31 cellular contexts compared by ENCODE assay signal in the genomic region with DNA sequence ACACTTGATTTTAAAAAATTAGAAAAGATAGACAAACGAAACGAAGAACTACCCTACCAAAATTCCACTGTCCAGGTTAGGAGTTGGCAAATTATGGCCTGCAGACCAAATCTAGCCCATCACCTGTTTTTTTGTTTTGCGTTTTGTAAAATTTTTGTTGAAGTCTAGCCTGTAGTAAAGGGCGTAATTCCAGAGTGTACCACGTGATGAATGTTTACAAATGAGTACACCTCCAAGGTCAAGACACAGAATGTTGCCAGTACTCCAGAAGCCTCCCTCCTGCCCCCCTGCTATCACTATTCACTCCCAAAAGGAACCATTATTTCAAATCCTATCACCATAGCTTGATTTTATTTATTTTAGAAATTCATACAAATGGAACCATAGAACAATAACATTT. TPM values are rescaled to one million over a fixed set of nuclear protein-coding genes. Genes with fewer than 3 reads are reported as not detected.
DNase-seq lines count a peak whose midpoint lies in the region; ATAC-seq, FAIRE-seq and TF ChIP-seq lines count a peak whose summit lies in the region.
"Had no signal": no experiment of that assay in that cellular context is flagged by ENCODE, and none has a peak within 500 bp of the region (broad histone marks: within the 10 kb centered on the region; RNA-seq: fewer than 3 reads in every experiment).

No MANE protein-coding gene starts in this region.

- H3K27ac ChIP-seq in K562 (ENCODE audit: extremely low read depth, low read depth, low read length), result no peak overlapping the region
- H3K27ac ChIP-seq: BLaER1 had no signal

- H3K4me3 ChIP-seq in K562, result no peak overlapping the region
- H3K4me3 ChIP-seq: BLaER1, GM12878 had no signal

- in situ Hi-C loops in K562 (cut with MboI), result no loop called here

- no peak for TF ChIP-seq POLR2A in K562 (conservative IDR thresholded peaks at IDR 0.05)
- no peak for TF ChIP-seq POLR2A in GM18505 (IDR thresholded peaks at IDR 0.05; ENCODE audit: borderline replicate concordance, extremely low read depth, insufficient read depth, insufficient read length)

- FAIRE-seq in K562 (lab: Jason Lieb, UNC), result no peak
- FAIRE-seq: A204.1, GM12878, GM12892, GM19239 had no signal

- H4K20me1 ChIP-seq in K562 (replicated peaks; ENCODE audit: control insufficient read depth, insufficient read depth, low read length), result no peaks in the 10 kb centered on the region
- H4K20me1 ChIP-seq: BLaER1 had no signal

- no TSS peak for BruUV-seq in K562 (replicated peaks; lab: Mats Ljungman, UMichigan)

- H3K79me2 ChIP-seq in K562 (ENCODE audit: control insufficient read depth, insufficient read depth, low read length), result no peaks in the 10 kb centered on the region

- no peak overlapping the region for H3K4me2 ChIP-seq in K562 (ENCODE audit: insufficient read depth, low read length)
- H3K4me2 ChIP-seq: BLaER1 had no signal

- H3K36me3 ChIP-seq in K562 (ENCODE audit: control insufficient read depth, insufficient read depth, low read length), result peaks cover 20% of the 10 kb centered on the region; the same call in 2 of the 3 replicates
- H3K36me3 ChIP-seq: BE2C had no signal

- no peaks in the 10 kb centered on the region for H3K27me3 ChIP-seq in K562 (ENCODE audit: control insufficient read depth in 2 of 2, insufficient read depth in 2 of 2, low read length in 2 of 2)
- H3K27me3 ChIP-seq: BE2C, BLaER1 had no signal

- DNase-seq in NCI-H69 (lab: John Stamatoyannopoulos, UW) (peak; percentile 9), K562 (ENCODE audit: extremely low read depth in 1 of 4, low spot score in 3 of 4) (no peak), left colon (no peak), NCI-H1436 (lab: John Stamatoyannopoulos, UW) (no peak)
- no peak for DNase-seq in activated CD4-positive, CD25-positive, alpha-beta regulatory T cell treated with anti-CD3 and anti-CD28 coated beads, Interleukin-2, amount 50 U/mL, for 72 hours
- DNase-seq: 8988T; ACHN; BE2C; C1 segment of cervical spinal cord; CD4-positive, alpha-beta memory T cell; CD4-positive, CD25-positive, alpha-beta regulatory T cell; CD8-positive, alpha-beta memory T cell; COR-L47; DMS 273 treated with DMSO at 0.1 percent for 48 hours; DMS153; DMS53; DMS79; DND-41; EL; GDM1 had no signal

- H3K9me1 ChIP-seq in K562 (ENCODE audit: control insufficient read depth, insufficient read depth, low read length), result no peaks in the 10 kb centered on the region

- CTCF ChIA-PET in K562 (lab: Yijun Ruan, JAX; ENCODE audit: low intra/inter-chr PET ratio), result no interaction called here

- no peaks in the 10 kb centered on the region for H3K9me3 ChIP-seq in K562 (replicated peaks; ENCODE audit: control insufficient read depth, insufficient read depth, low read depth, low read length)
- H3K9me3 ChIP-seq: BE2C, BLaER1 had no signal

- ATAC-seq in K562, result 0 out of 3 replicates have a peak, but pooled peaks have one; percentile 11
- peak; percentile 48 for ATAC-seq in left colon
- no peak for ATAC-seq in GM21786 (IDR thresholded peaks at IDR 0.05; ENCODE audit: unreplicated experiment)
- ATAC-seq in GM18505 (IDR thresholded peaks at IDR 0.05; ENCODE audit: unreplicated experiment), result no peak
- ATAC-seq: GM12878 had no signal

- WGBS in K562 (ENCODE audit: insufficient coverage, low coverage, missing lambda C conversion rate), result 58% methylated on average over 5 of the region's 5 CpGs

- H3K4me1 ChIP-seq in K562 (replicated peaks in 1 of 2; ENCODE audit: control insufficient read depth in 2 of 2, insufficient read depth in 2 of 2, low read length in 2 of 2), result peaks cover 10 to 22% of the 10 kb centered on the region in 2 experiments
- H3K4me1 ChIP-seq: BLaER1 had no signal

- POLR2A ChIA-PET in K562 (lab: Yijun Ruan, JAX), result interaction anchor here (0.6 kb wide), 1 partner anchor 35 kb away, joined by 3 read pairs; no protein-coding TSS in a partner anchor

- TF ChIP-seq RAD21 in K562 (CRISPR knock-in tag; conservative IDR thresholded peaks at IDR 0.05 in 1 of 2, IDR thresholded peaks at IDR 0.05 in 1 of 2), result no peak

- H3K9ac ChIP-seq in K562 (ENCODE audit: insufficient read depth in 1 of 2, low read depth in 2 of 2, low read length in 2 of 2), result no peak overlapping the region
- H3K9ac ChIP-seq: BLaER1 had no signal

- intact Hi-C loops in K562 (cut with micrococcal nuclease) (no loop called here), left colon (cut with DNase I, micrococcal nuclease) (no loop called here)

- no peak for TF ChIP-seq EP300 in K562 (IDR thresholded peaks at IDR 0.05; ENCODE audit: low read length)

- no peak for TF ChIP-seq CTCF in K562 (IDR thresholded peaks at IDR 0.05 in 2 of 3, conservative IDR thresholded peaks at IDR 0.05 in 1 of 3; ENCODE audit: insufficient read depth in 2 of 3, low read depth in 1 of 3, low read length in 3 of 3)

- no peak overlapping the region for H2AFZ ChIP-seq in K562 (ENCODE audit: low read depth, low read length)

TF ChIP-seq in K562, 482 proteins besides CTCF, POLR2A, EP300 and RAD21 (continues in another document):
- TF ChIP-seq, protein P1, sequence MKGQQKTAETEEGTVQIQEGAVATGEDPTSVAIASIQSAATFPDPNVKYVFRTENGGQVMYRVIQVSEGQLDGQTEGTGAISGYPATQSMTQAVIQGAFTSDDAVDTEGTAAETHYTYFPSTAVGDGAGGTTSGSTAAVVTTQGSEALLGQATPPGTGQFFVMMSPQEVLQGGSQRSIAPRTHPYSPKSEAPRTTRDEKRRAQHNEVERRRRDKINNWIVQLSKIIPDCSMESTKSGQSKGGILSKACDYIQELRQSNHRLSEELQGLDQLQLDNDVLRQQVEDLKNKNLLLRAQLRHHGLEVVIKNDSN (CRISPR knock-in tag; IDR thresholded peaks at IDR 0.05), result peak; percentile 34; the same call in 1 of the 2 replicates
- TF ChIP-seq, protein P2, sequence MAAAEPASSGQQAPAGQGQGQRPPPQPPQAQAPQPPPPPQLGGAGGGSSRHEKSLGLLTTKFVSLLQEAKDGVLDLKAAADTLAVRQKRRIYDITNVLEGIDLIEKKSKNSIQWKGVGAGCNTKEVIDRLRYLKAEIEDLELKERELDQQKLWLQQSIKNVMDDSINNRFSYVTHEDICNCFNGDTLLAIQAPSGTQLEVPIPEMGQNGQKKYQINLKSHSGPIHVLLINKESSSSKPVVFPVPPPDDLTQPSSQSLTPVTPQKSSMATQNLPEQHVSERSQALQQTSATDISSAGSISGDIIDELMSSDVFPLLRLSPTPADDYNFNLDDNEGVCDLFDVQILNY (CRISPR knock-in tag; IDR thresholded peaks at IDR 0.05), result no peak
- TF ChIP-seq, protein P3, sequence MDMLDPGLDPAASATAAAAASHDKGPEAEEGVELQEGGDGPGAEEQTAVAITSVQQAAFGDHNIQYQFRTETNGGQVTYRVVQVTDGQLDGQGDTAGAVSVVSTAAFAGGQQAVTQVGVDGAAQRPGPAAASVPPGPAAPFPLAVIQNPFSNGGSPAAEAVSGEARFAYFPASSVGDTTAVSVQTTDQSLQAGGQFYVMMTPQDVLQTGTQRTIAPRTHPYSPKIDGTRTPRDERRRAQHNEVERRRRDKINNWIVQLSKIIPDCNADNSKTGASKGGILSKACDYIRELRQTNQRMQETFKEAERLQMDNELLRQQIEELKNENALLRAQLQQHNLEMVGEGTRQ (CRISPR knock-in tag; IDR thresholded peaks at IDR 0.05), result peak; percentile 62
- TF ChIP-seq BRD9 (IDR thresholded peaks at IDR 0.05; ENCODE audit: low read depth, partially characterized antibody) (no peak), ZNF197 (CRISPR knock-in tag; IDR thresholded peaks at IDR 0.05; ENCODE audit: low read depth) (no peak)
- TF ChIP-seq, protein P4, sequence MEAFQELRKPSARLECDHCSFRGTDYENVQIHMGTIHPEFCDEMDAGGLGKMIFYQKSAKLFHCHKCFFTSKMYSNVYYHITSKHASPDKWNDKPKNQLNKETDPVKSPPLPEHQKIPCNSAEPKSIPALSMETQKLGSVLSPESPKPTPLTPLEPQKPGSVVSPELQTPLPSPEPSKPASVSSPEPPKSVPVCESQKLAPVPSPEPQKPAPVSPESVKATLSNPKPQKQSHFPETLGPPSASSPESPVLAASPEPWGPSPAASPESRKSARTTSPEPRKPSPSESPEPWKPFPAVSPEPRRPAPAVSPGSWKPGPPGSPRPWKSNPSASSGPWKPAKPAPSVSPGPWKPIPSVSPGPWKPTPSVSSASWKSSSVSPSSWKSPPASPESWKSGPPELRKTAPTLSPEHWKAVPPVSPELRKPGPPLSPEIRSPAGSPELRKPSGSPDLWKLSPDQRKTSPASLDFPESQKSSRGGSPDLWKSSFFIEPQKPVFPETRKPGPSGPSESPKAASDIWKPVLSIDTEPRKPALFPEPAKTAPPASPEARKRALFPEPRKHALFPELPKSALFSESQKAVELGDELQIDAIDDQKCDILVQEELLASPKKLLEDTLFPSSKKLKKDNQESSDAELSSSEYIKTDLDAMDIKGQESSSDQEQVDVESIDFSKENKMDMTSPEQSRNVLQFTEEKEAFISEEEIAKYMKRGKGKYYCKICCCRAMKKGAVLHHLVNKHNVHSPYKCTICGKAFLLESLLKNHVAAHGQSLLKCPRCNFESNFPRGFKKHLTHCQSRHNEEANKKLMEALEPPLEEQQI (IDR thresholded peaks at IDR 0.05), result no peak

RNA-seq across cellular contexts. Expression of a gene that starts 17.1 kb away (rescaled TPM):
- not detected in 2 replicates for total RNA-seq in K562 (2011; cell fraction: chromatin; rRNA removed; ENCODE audit: low replicate concordance)
- not detected in 2 replicates for total RNA-seq in K562 (2011; cell fraction: nucleolus; rRNA removed)
- not detected in 2 replicates for total RNA-seq in K562 (2011; cell fraction: nucleoplasm; rRNA removed)
- total RNA-seq in K562 (2014; rRNA removed) (not detected in 2 replicates), K562 (2014; rRNA removed; fragmentation: Illumina TruSeq; extraction: Trizol) (not detected in 2 replicates), K562 (2015; rRNA removed; fragmentation: Illumina TruSeq; extraction: Trizol) (not detected in 2 replicates), K562 (2021) (0.09 TPM in 1 of 2 replicates, not detected in the other), left colon (10 to 100 TPM in 1 of 2 donors, 1 to 10 TPM in 1; 6.2 to 22.0 TPM)
- polyA plus RNA-seq in K562 (2011; rRNA removed) (not detected in 2 replicates), K562 (2014; fragmentation: Illumina TruSeq; extraction: Trizol) (not detected in 2 replicates), K562 (2014; fragmentation: Nextera tagmentation; extraction: Ambion mirVana) (not detected), K562 (2014; rRNA removed) (not detected in 2 replicates)
- not detected in 2 replicates for polyA plus RNA-seq in K562 (2011; cell fraction: cytosol; rRNA removed)
- not detected in 2 replicates for polyA plus RNA-seq in K562 (2011; cell fraction: nucleus; rRNA removed)
- polyA plus RNA-seq in K562 (2012), result not detected in 2 replicates
- polyA minus RNA-seq in K562 (2011; rRNA and poly(A)+ RNA removed), result not detected in 2 replicates
- polyA minus RNA-seq in K562 (2011; cell fraction: cytosol; rRNA and poly(A)+ RNA removed), result not detected in 2 replicates
- polyA minus RNA-seq in K562 (2011; cell fraction: nucleus; rRNA and poly(A)+ RNA removed), result not detected in 2 replicates
- total RNA-seq: A673; CD4-positive, alpha-beta memory T cell; CD4-positive, CD25-positive, alpha-beta regulatory T cell; CD8-positive, alpha-beta memory T cell; Daoy; G401 had no signal
- polyA plus RNA-seq: CD14-positive monocyte; CD4-positive, alpha-beta memory T cell; CD4-positive, CD25-positive, alpha-beta regulatory T cell; GM12878 had no signal

Comparison
In these comparisons a context has a peak if more than half of its experiments do, and no peak if none do; other contexts are left out.
1. ATAC-seq: peak in K562 (single experiment) and left colon (single experiment); none in GM21786 (single experiment) and GM18505 (single experiment).
2. RNA of a gene that starts 17.1 kb away (total RNA-seq): 6.2 to 22.0 TPM in left colon; 0.09 TPM in K562; every median in the first group is over 4 times any median in the second.